8 cellular contexts compared by ENCODE assay signal in genomic region chr19:38736413-38737280, GRCh38. TPM values are rescaled to one million over a fixed set of nuclear protein-coding genes. Genes with fewer than 3 reads are reported as not detected.
DNase-seq lines count a peak whose midpoint lies in the region; ATAC-seq and TF ChIP-seq lines count a peak whose summit lies in the region.

No MANE protein-coding gene starts in this region.

- DNase-seq in CD4-positive, alpha-beta T cell, result peak; percentile 44 to 72 (median 58)
- DNase-seq in activated CD4-positive, alpha-beta T cell treated with anti-CD3 and anti-CD28 coated beads for 36 hours, result peak; percentile 89
- DNase-seq in effector CD8-positive, alpha-beta T cell (lab: John Stamatoyannopoulos, UW), result peak; percentile 52
- DNase-seq in natural killer cell, result no peak
- peak; percentile 74 to 81 for DNase-seq in thyroid gland
- DNase-seq in pons (ENCODE audit: low spot score), result no peak

- H3K4me1 Mint-ChIP-seq in CD4-positive, alpha-beta T cell (ENCODE audit: low read depth), result peaks cover 44% of the 10 kb centered on the region
- H3K4me1 Mint-ChIP-seq in activated CD4-positive, alpha-beta T cell treated with anti-CD3 and anti-CD28 coated beads for 36 hours, result peaks cover 33% of the 10 kb centered on the region
- peaks cover 61 to 83% of the 10 kb centered on the region in 2 donors for H3K4me1 Mint-ChIP-seq in natural killer cell

- WGBS in HUES64, result 6% methylated on average over 31 of the region's 36 CpGs
- WGBS in thyroid gland, 2 donors, result 10 to 16% methylated on average over 16 to 22 of the region's 36 CpGs

- intact Hi-C loops in CD4-positive, alpha-beta T cell (cut with DNase I, micrococcal nuclease), result loop anchor here in 1 of 2 experiments (10.0 kb wide), 1 partner anchor 108 kb away; the partner anchor contains the start of gene HNRNPL
- intact Hi-C loops in activated CD4-positive, alpha-beta T cell treated with anti-CD3 and anti-CD28 coated beads for 36 hours (cut with DNase I, micrococcal nuclease), result loop anchor here in 1 of 2 experiments (1.0 to 5.0 kb wide), 7 partner anchors 95 to 349 kb away; partner anchors contain the start of genes ECH1, GGN, MRPS12 and NFKBIB
- intact Hi-C loops in natural killer cell (cut with micrococcal nuclease) (loop anchor here (10.0 kb wide), 1 partner anchor 128 kb away; no protein-coding TSS in a partner anchor), thyroid gland (cut with DNase I) (no loop called here)

- H3K4me3 Mint-ChIP-seq in CD4-positive, alpha-beta T cell, result peak overlapping the region; percentile 72
- H3K4me3 Mint-ChIP-seq in activated CD4-positive, alpha-beta T cell treated with anti-CD3 and anti-CD28 coated beads for 36 hours, result peak overlapping the region; percentile 60
- peak overlapping the region; percentile 85 for H3K4me3 Mint-ChIP-seq in natural killer cell

- no peak for TF ChIP-seq CTCF in CD4-positive, alpha-beta T cell (IDR thresholded peaks at IDR 0.05)
- TF ChIP-seq CTCF in natural killer cell (IDR thresholded peaks at IDR 0.05) (no peak), thyroid gland (IDR thresholded peaks at IDR 0.05) (no peak)

- POLR2A ChIA-PET in CD4-positive, alpha-beta T cell (lab: Charles Lee), result interaction anchor here (2.0 kb wide), 1 partner anchor 33 kb away, joined by 6 read pairs; no protein-coding TSS in a partner anchor
- POLR2A ChIA-PET in activated CD4-positive, alpha-beta T cell treated with anti-CD3 and anti-CD28 coated beads for 36 hours (lab: Charles Lee), result interaction anchor here (0.6 kb wide), 1 partner anchor 47 kb away, joined by 5 read pairs; no protein-coding TSS in a partner anchor

- CTCF ChIA-PET in CD4-positive, alpha-beta T cell (lab: Charles Lee), result interaction anchor here (0.9 kb wide), 1 partner anchor 194 kb away, joined by 4 read pairs; the partner anchor contains the start of genes MRPS12 and SARS2
- CTCF ChIA-PET in activated CD4-positive, alpha-beta T cell treated with anti-CD3 and anti-CD28 coated beads for 36 hours (lab: Charles Lee), result interaction anchor here (0.6 to 1.3 kb wide), 3 partner anchors 10 to 95 kb away, joined by 3 to 4 read pairs (median 3); partner anchors contain the start of gene ECH1

- H3K27me3 ChIP-seq in CD4-positive, alpha-beta T cell (ENCODE audit: control insufficient read depth, insufficient read depth, low read length), result no peaks in the 10 kb centered on the region
- H3K27me3 ChIP-seq in HUES64 (ENCODE audit: insufficient read depth, low read length) (peaks cover 12% of the 10 kb centered on the region), thyroid gland (no peaks in the 10 kb centered on the region)

- H3K36me3 Mint-ChIP-seq in CD4-positive, alpha-beta T cell (ENCODE audit: low read depth), result no peaks in the 10 kb centered on the region
- H3K36me3 Mint-ChIP-seq in activated CD4-positive, alpha-beta T cell treated with anti-CD3 and anti-CD28 coated beads for 36 hours (ENCODE audit: low read depth), result no peaks in the 10 kb centered on the region
- H3K36me3 Mint-ChIP-seq in natural killer cell, result no peaks in the 10 kb centered on the region

- H3K9me3 Mint-ChIP-seq in CD4-positive, alpha-beta T cell, result no peaks in the 10 kb centered on the region
- no peaks in the 10 kb centered on the region for H3K9me3 Mint-ChIP-seq in activated CD4-positive, alpha-beta T cell treated with anti-CD3 and anti-CD28 coated beads for 36 hours (ENCODE audit: low read depth)
- H3K9me3 Mint-ChIP-seq in natural killer cell, result no peaks in the 10 kb centered on the region

- no peak overlapping the region for H3K27ac ChIP-seq in CD4-positive, alpha-beta T cell (ENCODE audit: low read depth, low read length)
- no peak overlapping the region for H3K27ac ChIP-seq in HUES64 (ENCODE audit: low read depth, low read length)
- peak overlapping the region in 1 of 3 donors; percentile 44 for H3K27ac ChIP-seq in thyroid gland

- no peak for TF ChIP-seq POLR2A in thyroid gland (IDR thresholded peaks at IDR 0.05)

- peaks cover 5% of the 10 kb centered on the region for H3K27me3 Mint-ChIP-seq in CD4-positive, alpha-beta T cell
- peaks cover 7% of the 10 kb centered on the region for H3K27me3 Mint-ChIP-seq in activated CD4-positive, alpha-beta T cell treated with anti-CD3 and anti-CD28 coated beads for 36 hours
- H3K27me3 Mint-ChIP-seq in natural killer cell (ENCODE audit: low read depth in 2 of 2), result no peaks in the 10 kb centered on the region

- H3K4me1 ChIP-seq in HUES64 (ENCODE audit: insufficient read depth, low read length) (peaks cover 4% of the 10 kb centered on the region; the same call in 1 of the 2 replicates), thyroid gland (peaks cover 13 to 29% of the 10 kb centered on the region in 2 donors)

- H3K4me3 ChIP-seq in HUES64 (ENCODE audit: low read length) (peak overlapping the region; percentile 56), thyroid gland (replicated peaks in 1 of 3) (peak overlapping the region in 1 of 3 donors; percentile 26)

- ATAC-seq in CD4-positive, alpha-beta T cell (ENCODE audit: poor library complexity), result peak; percentile 41
- peak; percentile 40 for ATAC-seq in activated CD4-positive, alpha-beta T cell treated with anti-CD3 and anti-CD28 coated beads for 36 hours
- peak in 1 of 3 donors; percentile 23 for ATAC-seq in natural killer cell
- no peak for ATAC-seq in GM21528 (IDR thresholded peaks at IDR 0.05; ENCODE audit: low FRiP score, unreplicated experiment)

- no peak overlapping the region for H3K27ac Mint-ChIP-seq in CD4-positive, alpha-beta T cell
- no peak overlapping the region for H3K27ac Mint-ChIP-seq in activated CD4-positive, alpha-beta T cell treated with anti-CD3 and anti-CD28 coated beads for 36 hours
- H3K27ac Mint-ChIP-seq in natural killer cell, result peak overlapping the region; percentile 86 to 95

- no peaks in the 10 kb centered on the region for H3K9me3 ChIP-seq in CD4-positive, alpha-beta T cell (ENCODE audit: control insufficient read depth, low read length)
- H3K9me3 ChIP-seq in HUES64 (ENCODE audit: insufficient read depth, low read depth, low read length) (no peaks in the 10 kb centered on the region), thyroid gland (no peaks in the 10 kb centered on the region)

- no peak overlapping the region for H3K9ac ChIP-seq in HUES64 (ENCODE audit: low read depth, low read length)

- H3K36me3 ChIP-seq in HUES64 (ENCODE audit: insufficient read depth, low read length) (peaks cover 4% of the 10 kb centered on the region), thyroid gland (no peaks in the 10 kb centered on the region)

RNA-seq across cellular contexts. Expression of gene CAPN12, which starts 7.6 kb away (rescaled TPM):
- 1 to 10 TPM; 1.6 to 2.0 TPM for total RNA-seq in CD4-positive, alpha-beta T cell
- 4.6 TPM for polyA plus RNA-seq in HUES64 (2013, experiment 1 of 2)
- polyA plus RNA-seq in HUES64 (2013, experiment 2 of 2), result 6.1 TPM
- total RNA-seq in activated CD4-positive, alpha-beta T cell treated with anti-CD3 and anti-CD28 coated beads for 36 hours, result 1 to 10 TPM; 4.4 to 4.9 TPM
- total RNA-seq in natural killer cell, result 10 to 100 TPM in 2 of 3 donors, 1 to 10 TPM in 1; 7.4 to 51.0 (median 26.7) TPM
- total RNA-seq in thyroid gland, result 1 to 10 TPM in 2 of 4 donors, not detected in 2; 1.6 to 2.0 TPM

RNA-seq across cellular contexts. Expression of gene LGALS7, which starts 36.7 kb away (rescaled TPM):
- not detected for total RNA-seq in CD4-positive, alpha-beta T cell
- polyA plus RNA-seq in HUES64 (2013, experiment 1 of 2), result not detected
- polyA plus RNA-seq in HUES64 (2013, experiment 2 of 2), result not detected
- total RNA-seq in activated CD4-positive, alpha-beta T cell treated with anti-CD3 and anti-CD28 coated beads for 36 hours, result not detected
- total RNA-seq in natural killer cell (not detected), thyroid gland (not detected)

RNA-seq across cellular contexts. Expression of gene LGALS7B, which starts 52.4 kb away (rescaled TPM):
- not detected for total RNA-seq in CD4-positive, alpha-beta T cell
- polyA plus RNA-seq in HUES64 (2013, experiment 1 of 2), result not detected
- polyA plus RNA-seq in HUES64 (2013, experiment 2 of 2), result 1.1 TPM
- total RNA-seq in activated CD4-positive, alpha-beta T cell treated with anti-CD3 and anti-CD28 coated beads for 36 hours, result not detected
- total RNA-seq in natural killer cell (not detected), thyroid gland (not detected)

Comparison
In these comparisons a context has a peak if more than half of its experiments do, and no peak if none do; other contexts are left out.
1. DNase-seq: peak in CD4-positive, alpha-beta T cell (10 of 10), activated CD4-positive, alpha-beta T cell treated with anti-CD3 and anti-CD28 coated beads for 36 hours (single experiment), effector CD8-positive, alpha-beta T cell (single experiment) and thyroid gland (2 of 2); none in natural killer cell (single experiment) and pons (single experiment).
2. H3K27ac Mint-ChIP-seq: peak in natural killer cell (2 of 2); none in CD4-positive, alpha-beta T cell (single experiment) and activated CD4-positive, alpha-beta T cell treated with anti-CD3 and anti-CD28 coated beads for 36 hours (single experiment).
3. Peak in every context shown above with its lines, with median percentiles within 50 percentile points of each other: H3K4me3 Mint-ChIP-seq.